40 cellular contexts compared by ENCODE assay signal in genomic region chr17:70562137-70562536, GRCh38.
"Had no signal": no experiment of that assay in that cellular context is flagged by ENCODE, and none has a peak within 500 bp of the region (broad histone marks: within the 10 kb centered on the region; RNA-seq: fewer than 3 reads in every experiment).

No MANE protein-coding gene starts in this region.

- FAIRE-seq: astrocyte, bronchial epithelial cell had no signal

- H3K4me3 ChIP-seq: adrenal gland, ascending aorta, body of pancreas, breast epithelium, cardiac muscle cell had no signal

- H3K27ac ChIP-seq: adrenal gland, ascending aorta, body of pancreas, brain microvascular endothelial cell, cardiac muscle cell had no signal

- H3K9me3 Mint-ChIP-seq: activated naive CD4-positive, alpha-beta T cell treated with anti-CD3 and anti-CD28 coated beads for 36 hours; activated naive CD4-positive, alpha-beta T cell treated with anti-CD3 and anti-CD28 coated beads, Interleukin-2, amount 10 ng/mL, durations not matched to agents 7 days and 5 days; activated naive CD4-positive, alpha-beta T cell treated with anti-CD3 and anti-CD28 coated beads, Interleukin-2, amount 50 U/mL, for 24 hours; activated naive CD8-positive, alpha-beta T cell treated with anti-CD3 and anti-CD28 coated beads for 36 hours; activated naive CD8-positive, alpha-beta T cell treated with anti-CD3 and anti-CD28 coated beads, Interleukin-2, amount 10 ng/mL, durations not matched to agents 7 days and 5 days; activated naive CD8-positive, alpha-beta T cell treated with anti-CD3 and anti-CD28 coated beads, Interleukin-2, amount 50 U/mL, for 24 hours; activated T-cell treated with anti-CD3 and anti-CD28 coated beads, Interleukin-2, amount 50 U/mL, for 24 hours; activated T-cell treated with anti-CD3 and anti-CD28 coated beads, Interleukin-2, amount 50 U/mL, for 4 hours; activated T-cell treated with anti-CD3 and anti-CD28 coated beads, Interleukin-2, amount 50 U/mL, for 72 hours; activated T-helper 1 cell treated with anti-CD3 and anti-CD28 coated beads, Interleukin-12 subunit alpha, Interleukin-12 subunit beta, Interleukin-2, Interleukin-4 antibody, amounts not matched to agents 30 ng/mL and 10 ng/mL and 1 ng/mL, durations not matched to agents 14 hours and 24 hours and 36 hours; activated T-helper 17 cell treated with anti-CD3 and anti-CD28 coated beads, Interleukin-2, amount 50 U/mL, for 72 hours; activated T-helper 2 cell treated with anti-CD3 and anti-CD28 coated beads, Interferon-gamma antibody, Interleukin-2, Interleukin-4, amounts not matched to agents 10 μg/mL and 5 μg/mL and 100 μg/mL, durations not matched to agents 14 hours and 24 hours and 36 hours had no signal

- ATAC-seq: activated naive CD4-positive, alpha-beta T cell treated with anti-CD3 and anti-CD28 coated beads, Interleukin-2, amount 50 U/mL, for 72 hours; activated naive CD8-positive, alpha-beta T cell treated with anti-CD3 and anti-CD28 coated beads, Interleukin-2, amount 50 U/mL, for 24 hours; activated T-cell treated with anti-CD3 and anti-CD28 coated beads, Interleukin-2, amount 50 U/mL, for 4 hours; activated T-cell treated with anti-CD3 and anti-CD28 coated beads, Interleukin-2, amount 50 U/mL, for 72 hours; activated T-helper 17 cell treated with anti-CD3 and anti-CD28 coated beads, Interleukin-2, amount 50 U/mL, for 72 hours; body of pancreas had no signal

- H3K27me3 ChIP-seq: adrenal gland, ascending aorta, body of pancreas, brain microvascular endothelial cell, breast epithelium, cardiac muscle cell had no signal

- H3K4me3 Mint-ChIP-seq: activated naive CD4-positive, alpha-beta T cell treated with anti-CD3 and anti-CD28 coated beads for 36 hours; activated naive CD4-positive, alpha-beta T cell treated with anti-CD3 and anti-CD28 coated beads, Interleukin-2, amount 10 ng/mL, durations not matched to agents 7 days and 5 days; activated naive CD4-positive, alpha-beta T cell treated with anti-CD3 and anti-CD28 coated beads, Interleukin-2, amount 50 U/mL, for 24 hours; activated naive CD8-positive, alpha-beta T cell; activated naive CD8-positive, alpha-beta T cell treated with anti-CD3 and anti-CD28 coated beads for 36 hours; activated naive CD8-positive, alpha-beta T cell treated with anti-CD3 and anti-CD28 coated beads, Interleukin-2, amount 10 ng/mL, durations not matched to agents 7 days and 5 days; activated naive CD8-positive, alpha-beta T cell treated with anti-CD3 and anti-CD28 coated beads, Interleukin-2, amount 50 U/mL, for 24 hours; activated T-cell treated with anti-CD3 and anti-CD28 coated beads, Interleukin-2, amount 50 U/mL, for 24 hours; activated T-cell treated with anti-CD3 and anti-CD28 coated beads, Interleukin-2, amount 50 U/mL, for 4 hours; activated T-cell treated with anti-CD3 and anti-CD28 coated beads, Interleukin-2, amount 50 U/mL, for 72 hours; activated T-helper 1 cell treated with anti-CD3 and anti-CD28 coated beads, Interleukin-12 subunit alpha, Interleukin-12 subunit beta, Interleukin-2, Interleukin-4 antibody, amounts not matched to agents 30 ng/mL and 10 ng/mL and 1 ng/mL, durations not matched to agents 14 hours and 24 hours and 36 hours; activated T-helper 17 cell treated with anti-CD3 and anti-CD28 coated beads, Interleukin-2, amount 50 U/mL, for 72 hours; brain; central memory CD8-positive, alpha-beta T cell had no signal

- DNase-seq: activated effector memory CD4-positive, alpha-beta T cell treated with anti-CD3 and anti-CD28 coated beads, Interleukin-2, amount 50 U/mL, for 16 hours; activated effector memory CD4-positive, alpha-beta T cell treated with Interleukin-2 at 50 U/mL for 16 hours; activated gamma-delta T cell; activated gamma-delta T cell treated with Interleukin-2 at 50 U/mL for 16 hours; activated naive CD4-positive, alpha-beta T cell; activated naive CD4-positive, alpha-beta T cell treated with anti-CD3 and anti-CD28 coated beads for 36 hours; activated naive CD4-positive, alpha-beta T cell treated with anti-CD3 and anti-CD28 coated beads, Interleukin-2, amount 10 ng/mL, durations not matched to agents 7 days and 5 days; activated naive CD4-positive, alpha-beta T cell treated with anti-CD3 and anti-CD28 coated beads, Interleukin-2, amount 50 U/mL, for 16 hours; activated naive CD4-positive, alpha-beta T cell treated with Interleukin-2 at 50 U/mL for 16 hours; activated naive CD8-positive, alpha-beta T cell treated with anti-CD3 and anti-CD28 coated beads for 36 hours; activated naive CD8-positive, alpha-beta T cell treated with anti-CD3 and anti-CD28 coated beads, Interleukin-2, amount 10 ng/mL, durations not matched to agents 7 days and 5 days; activated naive CD8-positive, alpha-beta T cell treated with anti-CD3 and anti-CD28 coated beads, Interleukin-2, amount 50 U/mL, for 24 hours; activated T-cell treated with anti-CD3 and anti-CD28 coated beads, Interleukin-2, amount 50 U/mL, for 1 hour; activated T-cell treated with anti-CD3 and anti-CD28 coated beads, Interleukin-2, amount 50 U/mL, for 24 hours; activated T-cell treated with anti-CD3 and anti-CD28 coated beads, Interleukin-2, amount 50 U/mL, for 4 hours; activated T-cell treated with anti-CD3 and anti-CD28 coated beads, Interleukin-2, amount 50 U/mL, for 48 hours; activated T-cell treated with anti-CD3 and anti-CD28 coated beads, Interleukin-2, amount 50 U/mL, for 72 hours; adrenal gland; amniotic stem cell; amygdala; anterior cingulate cortex; aorta; body of pancreas; brain microvascular endothelial cell; caudate nucleus; central memory CD4-positive, alpha-beta T cell; cerebellar nuclear complex had no signal

- H3K4me1 ChIP-seq: adrenal gland, ascending aorta, body of pancreas, breast epithelium had no signal

- H3K36me3 ChIP-seq: adrenal gland, ascending aorta, brain microvascular endothelial cell, breast epithelium, cardiac muscle cell had no signal

- H3K27me3 Mint-ChIP-seq: activated naive CD4-positive, alpha-beta T cell treated with anti-CD3 and anti-CD28 coated beads, Interleukin-2, amount 10 ng/mL, durations not matched to agents 7 days and 5 days; activated naive CD4-positive, alpha-beta T cell treated with anti-CD3 and anti-CD28 coated beads, Interleukin-2, amount 50 U/mL, for 24 hours; activated naive CD8-positive, alpha-beta T cell treated with anti-CD3 and anti-CD28 coated beads, Interleukin-2, amount 10 ng/mL, durations not matched to agents 7 days and 5 days; activated T-cell treated with anti-CD3 and anti-CD28 coated beads, Interleukin-2, amount 50 U/mL, for 24 hours; brain; central memory CD8-positive, alpha-beta T cell had no signal

- H3K36me3 Mint-ChIP-seq: activated naive CD4-positive, alpha-beta T cell treated with anti-CD3 and anti-CD28 coated beads, Interleukin-2, amount 10 ng/mL, durations not matched to agents 7 days and 5 days; activated naive CD4-positive, alpha-beta T cell treated with anti-CD3 and anti-CD28 coated beads, Interleukin-2, amount 50 U/mL, for 24 hours; activated naive CD4-positive, alpha-beta T cell treated with anti-CD3 and anti-CD28 coated beads, Interleukin-2, amount 50 U/mL, for 72 hours; activated naive CD8-positive, alpha-beta T cell; activated naive CD8-positive, alpha-beta T cell treated with anti-CD3 and anti-CD28 coated beads for 36 hours; activated naive CD8-positive, alpha-beta T cell treated with anti-CD3 and anti-CD28 coated beads, Interleukin-2, amount 10 ng/mL, durations not matched to agents 7 days and 5 days; brain had no signal

- H3K27ac Mint-ChIP-seq: activated naive CD4-positive, alpha-beta T cell treated with anti-CD3 and anti-CD28 coated beads for 36 hours; activated naive CD4-positive, alpha-beta T cell treated with anti-CD3 and anti-CD28 coated beads, Interleukin-2, amount 10 ng/mL, durations not matched to agents 7 days and 5 days; activated naive CD4-positive, alpha-beta T cell treated with anti-CD3 and anti-CD28 coated beads, Interleukin-2, amount 50 U/mL, for 24 hours; activated naive CD4-positive, alpha-beta T cell treated with anti-CD3 and anti-CD28 coated beads, Interleukin-2, amount 50 U/mL, for 72 hours; activated naive CD8-positive, alpha-beta T cell; activated naive CD8-positive, alpha-beta T cell treated with anti-CD3 and anti-CD28 coated beads for 36 hours; activated naive CD8-positive, alpha-beta T cell treated with anti-CD3 and anti-CD28 coated beads, Interleukin-2, amount 10 ng/mL, durations not matched to agents 7 days and 5 days; activated naive CD8-positive, alpha-beta T cell treated with anti-CD3 and anti-CD28 coated beads, Interleukin-2, amount 50 U/mL, for 24 hours; activated T-cell treated with anti-CD3 and anti-CD28 coated beads, Interleukin-2, amount 50 U/mL, for 24 hours; activated T-cell treated with anti-CD3 and anti-CD28 coated beads, Interleukin-2, amount 50 U/mL, for 72 hours; activated T-helper 1 cell treated with anti-CD3 and anti-CD28 coated beads, Interleukin-12 subunit alpha, Interleukin-12 subunit beta, Interleukin-2, Interleukin-4 antibody, amounts not matched to agents 30 ng/mL and 10 ng/mL and 1 ng/mL, durations not matched to agents 14 hours and 24 hours and 36 hours; activated T-helper 17 cell treated with anti-CD3 and anti-CD28 coated beads, Interleukin-2, amount 50 U/mL, for 72 hours; activated T-helper 2 cell treated with anti-CD3 and anti-CD28 coated beads, Interferon-gamma antibody, Interleukin-2, Interleukin-4, amounts not matched to agents 10 μg/mL and 5 μg/mL and 100 μg/mL, durations not matched to agents 14 hours and 24 hours and 36 hours; brain had no signal

- H3K4me1 Mint-ChIP-seq: activated naive CD4-positive, alpha-beta T cell treated with anti-CD3 and anti-CD28 coated beads, Interleukin-2, amount 10 ng/mL, durations not matched to agents 7 days and 5 days; activated naive CD4-positive, alpha-beta T cell treated with anti-CD3 and anti-CD28 coated beads, Interleukin-2, amount 50 U/mL, for 24 hours; activated naive CD8-positive, alpha-beta T cell treated with anti-CD3 and anti-CD28 coated beads for 36 hours; activated naive CD8-positive, alpha-beta T cell treated with anti-CD3 and anti-CD28 coated beads, Interleukin-2, amount 10 ng/mL, durations not matched to agents 7 days and 5 days; activated naive CD8-positive, alpha-beta T cell treated with anti-CD3 and anti-CD28 coated beads, Interleukin-2, amount 50 U/mL, for 24 hours; activated T-helper 17 cell treated with anti-CD3 and anti-CD28 coated beads, Interleukin-2, amount 50 U/mL, for 72 hours; central memory CD8-positive, alpha-beta T cell had no signal

- H3K9me3 ChIP-seq: adrenal gland, ascending aorta, body of pancreas, breast epithelium had no signal
